7 cellular contexts compared by ENCODE assay signal in genomic region chr6:37864250-37864649, GRCh38.
"Had no signal": no experiment of that assay in that cellular context is flagged by ENCODE, and none has a peak within 500 bp of the region (broad histone marks: within the 10 kb centered on the region; RNA-seq: fewer than 3 reads in every experiment).

No MANE protein-coding gene starts in this region.

- H3K36me3 Mint-ChIP-seq: IgD-negative memory B cell had no signal

- H3K27ac Mint-ChIP-seq: IgD-negative memory B cell had no signal

- H3K9me3 Mint-ChIP-seq: IgD-negative memory B cell had no signal

- H3K27me3 Mint-ChIP-seq: IgD-negative memory B cell had no signal

- DNase-seq: GM23248, GOT3, H7, KBM-7 had no signal

- ATAC-seq: HCT116, HepG2 had no signal

- H3K4me3 Mint-ChIP-seq: IgD-negative memory B cell had no signal
